Comparison of ENCODE assay signal across 9 cellular contexts in genomic region chr1:234372011-234372757, GRCh38. TPM values are rescaled to one million over a fixed set of nuclear protein-coding genes. Genes with fewer than 3 reads are reported as not detected.
DNase-seq lines count a peak whose midpoint lies in the region; TF ChIP-seq lines count a peak whose summit lies in the region.
"Had no signal": no experiment of that assay in that cellular context is flagged by ENCODE, and none has a peak within 500 bp of the region (broad histone marks: within the 10 kb centered on the region; RNA-seq: fewer than 3 reads in every experiment).

No MANE protein-coding gene starts in this region.

- no peaks in the 10 kb centered on the region; the same call in 1 of the 2 replicates for H3K27me3 Mint-ChIP-seq in HFFc6 (ENCODE audit: insufficient read depth)

- H3K27ac ChIP-seq in ACC112 (ENCODE audit: low read depth, low read length), result peak overlapping the region; percentile 87

- H3K4me1 ChIP-seq in ACC112 (ENCODE audit: control insufficient read depth, insufficient read depth, low read length, unreplicated experiment), result peaks cover 28% of the 10 kb centered on the region
- peaks cover 22% of the 10 kb centered on the region for H3K4me1 ChIP-seq in mononuclear cell (ENCODE audit: insufficient read depth, low read length)

- peak overlapping the region; percentile 99 for H3K27ac Mint-ChIP-seq in HFFc6

- H3K4me3 ChIP-seq in ACC112 (ENCODE audit: low read depth, low read length) (peak overlapping the region; percentile 89), astrocyte of the spinal cord (ENCODE audit: low read depth, low read length) (peak overlapping the region; percentile 97), mononuclear cell (ENCODE audit: low read length) (peak overlapping the region; percentile 95)

- peak overlapping the region; percentile 91 for H2AFZ ChIP-seq in ACC112 (ENCODE audit: low read length, unreplicated experiment)

- DNase-seq in HFFc6, result no peak
- no peak for DNase-seq in astrocyte of the spinal cord (ENCODE audit: low read depth, low spot score)
- no peak for DNase-seq in mesenteric fat pad (ENCODE audit: low spot score)
- no peak for DNase-seq in COR-L47 (lab: John Stamatoyannopoulos, UW)
- DNase-seq in GM10248 (ENCODE audit: extremely low spot score), result no peak
- no peak for DNase-seq in T1000 (lab: John Stamatoyannopoulos, UW)
- DNase-seq: activated CD4-positive, alpha-beta T cell treated with anti-CD3 and anti-CD28 coated beads, Interleukin-2, amount 50 U/mL, for 48 hours had no signal

- H3K36me3 ChIP-seq in ACC112 (ENCODE audit: insufficient read depth, low read length), result peaks cover 10% of the 10 kb centered on the region; the same call in 1 of the 2 replicates

- CTCF ChIA-PET in GM10248 (lab: Yijun Ruan, JAX), result interaction anchor here (0.8 kb wide), 1 partner anchor 83 kb away, joined by 3 read pairs; no protein-coding TSS in a partner anchor

- peaks cover 48% of the 10 kb centered on the region for H3K4me1 Mint-ChIP-seq in HFFc6 (ENCODE audit: low read depth)

- no peaks in the 10 kb centered on the region for H3K9me3 Mint-ChIP-seq in HFFc6

- peaks cover 34% of the 10 kb centered on the region for H3K79me2 ChIP-seq in ACC112 (ENCODE audit: control insufficient read depth, insufficient read depth, low read length, unreplicated experiment)

- TF ChIP-seq CTCF in HFFc6 (IDR thresholded peaks at IDR 0.05) (no peak), astrocyte of the spinal cord (IDR thresholded peaks at IDR 0.05; ENCODE audit: low read depth, low read length) (no peak), GM10248 (IDR thresholded peaks at IDR 0.05; ENCODE audit: control extremely low read depth, extremely low read depth, low read depth, missing control alignments) (no peak)

- POLR2A ChIA-PET in GM10248 (lab: Yijun Ruan, JAX), result no interaction called here

- H3K36me3 Mint-ChIP-seq in HFFc6 (ENCODE audit: low read depth), result peaks cover 18% of the 10 kb centered on the region

- peak overlapping the region; percentile 100 for H3K4me3 Mint-ChIP-seq in HFFc6

- no peaks in the 10 kb centered on the region for H3K9me3 ChIP-seq in mononuclear cell (ENCODE audit: low read depth, low read length)

- H3K27me3 ChIP-seq in ACC112 (ENCODE audit: insufficient read depth, low read length) (no peaks in the 10 kb centered on the region), mononuclear cell (ENCODE audit: insufficient read depth, low read length) (no peaks in the 10 kb centered on the region)

- in situ Hi-C loops in astrocyte of the spinal cord (cut with HindIII; ENCODE audit: low sequenced_read_pairs), result no loop called here

RNA-seq across cellular contexts. Expression of gene COA6, which starts 1.1 kb away (rescaled TPM):
- 10 to 100 TPM; 23.2 to 33.5 (median 29.0) TPM for total RNA-seq in HFFc6 (2021; fragmentation: NEBNext Ultra II Directional; extraction: Animal tissue kit (Norgen Biotek cat#: 25700))
- total RNA-seq in mononuclear cell, result 9.6 TPM
- total RNA-seq in mesenteric fat pad, result 28.0 TPM
